14 cellular contexts compared by ENCODE assay signal in genomic region chr2:227464356-227464755, GRCh38. TPM values are rescaled to one million over a fixed set of nuclear protein-coding genes. Genes with fewer than 3 reads are reported as not detected.
DNase-seq lines count a peak whose midpoint lies in the region; ATAC-seq and TF ChIP-seq lines count a peak whose summit lies in the region.
"Had no signal": no experiment of that assay in that cellular context is flagged by ENCODE, and none has a peak within 500 bp of the region (broad histone marks: within the 10 kb centered on the region; RNA-seq: fewer than 3 reads in every experiment).

No MANE protein-coding gene starts in this region.

- no peaks in the 10 kb centered on the region for H3K36me3 ChIP-seq in GM23338 (ENCODE audit: insufficient read depth)
- no peaks in the 10 kb centered on the region for H3K36me3 ChIP-seq in trophoblast cell (ENCODE audit: control insufficient read depth in 1 of 2, insufficient read depth in 2 of 2, low read length in 2 of 2)
- H3K36me3 ChIP-seq: ascending aorta, upper lobe of left lung had no signal

- H3K27ac Mint-ChIP-seq in GM23338 = no peak overlapping the region
- H3K27ac Mint-ChIP-seq in activated T-helper 1 cell treated with anti-CD3 and anti-CD28 coated beads, Interleukin-12 subunit alpha, Interleukin-12 subunit beta, Interleukin-2, Interleukin-4 antibody, amounts not matched to agents 30 ng/mL and 10 ng/mL and 1 ng/mL, durations not matched to agents 14 hours and 24 hours and 36 hours = peak overlapping the region; percentile 83

- H3K9me3 ChIP-seq in trophoblast cell (ENCODE audit: insufficient read depth, low read depth, low read length) = no peaks in the 10 kb centered on the region
- H3K9me3 ChIP-seq: ascending aorta, upper lobe of left lung had no signal

- no peak overlapping the region for H2BK120ac ChIP-seq in trophoblast cell (ENCODE audit: insufficient read depth, low read length, poor library complexity)

- H3K27ac ChIP-seq in GM23338 (ENCODE audit: low read depth) (no peak overlapping the region), trophoblast cell (ENCODE audit: low read depth, low read length) (no peak overlapping the region)
- H3K27ac ChIP-seq: ascending aorta, upper lobe of left lung had no signal

- no CpG with 5 or more reads among the region's 3 CpGs for WGBS in trophoblast cell (ENCODE audit: extremely low coverage, insufficient coverage, insufficient read length)

- H2BK5ac ChIP-seq in trophoblast cell (ENCODE audit: low read depth, low read length, poor library complexity) = peak overlapping the region; percentile 70

- H4K20me1 ChIP-seq in GM23338 (replicated peaks; ENCODE audit: insufficient read depth) = no peaks in the 10 kb centered on the region

- H3K9me2 ChIP-seq in GM23338 (ENCODE audit: insufficient read depth) = no peaks in the 10 kb centered on the region

- H3K4me3 ChIP-seq in GM23338 = no peak overlapping the region
- no peak overlapping the region for H3K4me3 ChIP-seq in trophoblast cell (ENCODE audit: low read depth, low read length)
- H3K4me3 ChIP-seq: ascending aorta, upper lobe of left lung had no signal

- peak overlapping the region; percentile 47 for H2BK12ac ChIP-seq in trophoblast cell (ENCODE audit: low read length)

- peak overlapping the region; percentile 44 for H4K91ac ChIP-seq in trophoblast cell (ENCODE audit: low read depth, low read length)

- H2AK5ac ChIP-seq in trophoblast cell (ENCODE audit: low read length) = peak overlapping the region; percentile 40

- no peak for ATAC-seq in GM23338
- ATAC-seq in HG03095 (IDR thresholded peaks at IDR 0.05; ENCODE audit: unreplicated experiment) = no peak

- H4K8ac ChIP-seq in trophoblast cell (ENCODE audit: low read depth, low read length) = no peak overlapping the region

- H3K23ac ChIP-seq in trophoblast cell (ENCODE audit: low read length) = no peak overlapping the region

- H3K27me3 ChIP-seq in GM23338 (ENCODE audit: insufficient read depth) (no peaks in the 10 kb centered on the region), trophoblast cell (ENCODE audit: insufficient read depth, low read length) (no peaks in the 10 kb centered on the region)
- H3K27me3 ChIP-seq: ascending aorta, upper lobe of left lung had no signal

- H3K4me1 Mint-ChIP-seq in GM23338 = peaks cover 18% of the 10 kb centered on the region
- H3K4me1 Mint-ChIP-seq in activated T-helper 1 cell treated with anti-CD3 and anti-CD28 coated beads, Interleukin-12 subunit alpha, Interleukin-12 subunit beta, Interleukin-2, Interleukin-4 antibody, amounts not matched to agents 30 ng/mL and 10 ng/mL and 1 ng/mL, durations not matched to agents 14 hours and 24 hours and 36 hours (ENCODE audit: low read depth) = peaks cover 76% of the 10 kb centered on the region

- no peak overlapping the region for H3K4me3 Mint-ChIP-seq in GM23338
- H3K4me3 Mint-ChIP-seq in activated T-helper 1 cell treated with anti-CD3 and anti-CD28 coated beads, Interleukin-12 subunit alpha, Interleukin-12 subunit beta, Interleukin-2, Interleukin-4 antibody, amounts not matched to agents 30 ng/mL and 10 ng/mL and 1 ng/mL, durations not matched to agents 14 hours and 24 hours and 36 hours = peak overlapping the region; percentile 50

- no peaks in the 10 kb centered on the region for H3K79me2 ChIP-seq in GM23338 (replicated peaks; ENCODE audit: insufficient read depth)
- no peaks in the 10 kb centered on the region for H3K79me2 ChIP-seq in trophoblast cell (ENCODE audit: control insufficient read depth, insufficient read depth, low read length, poor library complexity)

- no peak overlapping the region for H4K12ac ChIP-seq in trophoblast cell (ENCODE audit: low read depth, low read length)

- H3K79me1 ChIP-seq in trophoblast cell (ENCODE audit: low read length) = peaks cover 15% of the 10 kb centered on the region

- peak; percentile 25 to 36 for DNase-seq in activated CD4-positive, alpha-beta T cell treated with anti-CD3 and anti-CD28 coated beads for 4 hours
- DNase-seq in activated CD4-positive, alpha-beta T cell treated with anti-CD3 and anti-CD28 coated beads, Interleukin-2, amount 50 U/mL, for 4 hours = no peak
- DNase-seq in GM23338 (ENCODE audit: low spot score) (no peak), trophoblast cell (no peak), DMS79 treated with DMSO at 0.1 percent for 48 hours (lab: John Stamatoyannopoulos, UW) (no peak), cerebellum (ENCODE audit: low spot score) (no peak)
- DNase-seq in activated T-helper 1 cell treated with anti-CD3 and anti-CD28 coated beads, Interleukin-12 subunit alpha, Interleukin-12 subunit beta, Interleukin-2, Interleukin-4 antibody, amounts not matched to agents 30 ng/mL and 10 ng/mL and 1 ng/mL, durations not matched to agents 14 hours and 24 hours and 36 hours (ENCODE audit: low spot score) = no peak
- DNase-seq: islet precursor cell, NCI-H1417 treated with DMSO at 0.1 percent for 48 hours, RPMI8226, small intestine, upper lobe of left lung had no signal

- H3K27me3 Mint-ChIP-seq in GM23338 (ENCODE audit: insufficient read depth, low read depth, poor library complexity) = peaks cover 5% of the 10 kb centered on the region
- no peaks in the 10 kb centered on the region for H3K27me3 Mint-ChIP-seq in activated T-helper 1 cell treated with anti-CD3 and anti-CD28 coated beads, Interleukin-12 subunit alpha, Interleukin-12 subunit beta, Interleukin-2, Interleukin-4 antibody, amounts not matched to agents 30 ng/mL and 10 ng/mL and 1 ng/mL, durations not matched to agents 14 hours and 24 hours and 36 hours (ENCODE audit: insufficient read depth)

- H3K9me3 Mint-ChIP-seq in GM23338 = no peaks in the 10 kb centered on the region
- no peaks in the 10 kb centered on the region for H3K9me3 Mint-ChIP-seq in activated T-helper 1 cell treated with anti-CD3 and anti-CD28 coated beads, Interleukin-12 subunit alpha, Interleukin-12 subunit beta, Interleukin-2, Interleukin-4 antibody, amounts not matched to agents 30 ng/mL and 10 ng/mL and 1 ng/mL, durations not matched to agents 14 hours and 24 hours and 36 hours

- intact Hi-C loops in activated T-helper 1 cell treated with anti-CD3 and anti-CD28 coated beads, Interleukin-12 subunit alpha, Interleukin-12 subunit beta, Interleukin-2, Interleukin-4 antibody, amounts not matched to agents 30 ng/mL and 10 ng/mL and 1 ng/mL, durations not matched to agents 14 hours and 24 hours and 36 hours (cut with micrococcal nuclease) = loop anchor here (5.0 kb wide), 2 partner anchors 353 to 627 kb away; partner anchors contain the start of gene RHBDD1

- no peak for TF ChIP-seq CTCF in GM23338 (conservative IDR thresholded peaks at IDR 0.05; ENCODE audit: low read depth in 2 of 2)

- H3K14ac ChIP-seq in trophoblast cell (ENCODE audit: low read length) = peak overlapping the region; percentile 28

- H3K4me2 ChIP-seq in GM23338 = peak overlapping the region; percentile 29; the same call in 1 of the 2 replicates
- H3K4me2 ChIP-seq in trophoblast cell (ENCODE audit: low read length) = no peak overlapping the region

- no peaks in the 10 kb centered on the region for H3F3A ChIP-seq in GM23338 (replicated peaks; ENCODE audit: low read depth)

- no peak overlapping the region for H3K9ac ChIP-seq in trophoblast cell (ENCODE audit: low read length)

- H2AFZ ChIP-seq in GM23338 = peak overlapping the region; percentile 69; the same call in 1 of the 2 replicates
- H2AFZ ChIP-seq in trophoblast cell (ENCODE audit: insufficient read depth, low read length, poor library complexity) = no peak overlapping the region

- no peak overlapping the region for H3K4ac ChIP-seq in trophoblast cell (ENCODE audit: low read depth, low read length)

- no peaks in the 10 kb centered on the region for H3K36me3 Mint-ChIP-seq in GM23338 (ENCODE audit: low read depth)
- H3K36me3 Mint-ChIP-seq in activated T-helper 1 cell treated with anti-CD3 and anti-CD28 coated beads, Interleukin-12 subunit alpha, Interleukin-12 subunit beta, Interleukin-2, Interleukin-4 antibody, amounts not matched to agents 30 ng/mL and 10 ng/mL and 1 ng/mL, durations not matched to agents 14 hours and 24 hours and 36 hours (ENCODE audit: low read depth) = peaks cover 6% of the 10 kb centered on the region

- H3K18ac ChIP-seq in trophoblast cell (ENCODE audit: low read length) = no peak overlapping the region

- peaks cover 8% of the 10 kb centered on the region; the same call in 1 of the 2 replicates for H3K4me1 ChIP-seq in GM23338 (ENCODE audit: insufficient read depth)
- H3K4me1 ChIP-seq in trophoblast cell (ENCODE audit: control insufficient read depth in 1 of 2, insufficient read depth in 2 of 2, low read length in 2 of 2) = peaks cover 10 to 13% of the 10 kb centered on the region in 2 experiments

TF ChIP-seq in GM23338, 12 proteins besides CTCF, POLR2A, EP300 and RAD21 (continues in another document):
- TF ChIP-seq EZH2 (IDR thresholded peaks at IDR 0.05; ENCODE audit: low read depth, unreplicated experiment) = no peak

RNA-seq across cellular contexts. Expression of gene AGFG1, which starts 7.6 kb away (rescaled TPM):
- total RNA-seq in GM23338 (2014; rRNA removed; shearing (Covaris generic)) = 96.4 and 113 TPM in 2 replicates
- polyA plus RNA-seq in GM23338 (2016; fragmentation: Nextera tagmentation; extraction: Ambion mirVana) = 13.8 and 14.5 TPM in 2 replicates
- total RNA-seq in activated T-helper 1 cell treated with anti-CD3 and anti-CD28 coated beads, Interleukin-12 subunit alpha, Interleukin-12 subunit beta, Interleukin-2, Interleukin-4 antibody, amounts not matched to agents 30 ng/mL and 10 ng/mL and 1 ng/mL, durations not matched to agents 14 hours and 24 hours and 36 hours = 239 and 252 TPM in 2 replicates
- polyA plus RNA-seq in trophoblast cell (2013) = 95.7 and 100 TPM in 2 replicates
- total RNA-seq in cerebellum = 59.7 TPM

Comparison
In these comparisons a context has a peak if more than half of its experiments do, and no peak if none do; other contexts are left out.
1. DNase-seq: peak in activated CD4-positive, alpha-beta T cell treated with anti-CD3 and anti-CD28 coated beads for 4 hours (2 of 2); none in activated CD4-positive, alpha-beta T cell treated with anti-CD3 and anti-CD28 coated beads, Interleukin-2, amount 50 U/mL, for 4 hours (0 of 2), GM23338 (single experiment), activated T-helper 1 cell treated with anti-CD3 and anti-CD28 coated beads, Interleukin-12 subunit alpha, Interleukin-12 subunit beta, Interleukin-2, Interleukin-4 antibody, amounts not matched to agents 30 ng/mL and 10 ng/mL and 1 ng/mL, durations not matched to agents 14 hours and 24 hours and 36 hours (single experiment), trophoblast cell (0 of 2), DMS79 treated with DMSO at 0.1 percent for 48 hours (single experiment) and cerebellum (single experiment).